Comparison of ENCODE assay signal across 9 cellular contexts in genomic region chr9:129415031-129415953, GRCh38.
DNase-seq lines count a peak whose midpoint lies in the region; ATAC-seq and TF ChIP-seq lines count a peak whose summit lies in the region.
"Had no signal": no experiment of that assay in that cellular context is flagged by ENCODE, and none has a peak within 500 bp of the region (broad histone marks: within the 10 kb centered on the region; RNA-seq: fewer than 3 reads in every experiment).

No MANE protein-coding gene starts in this region.

- H3K36me3 Mint-ChIP-seq in stimulated activated naive B cell treated with anti-CD40 and anti-IgM and Interleukin-4, amounts not matched to agents 10 μg/mL and 1 μg/mL and 100 μg/mL, for 72 hours, result peaks cover 3 to 6% of the 10 kb centered on the region in 2 donors

- DNase-seq in ascending aorta (ENCODE audit: low spot score in 2 of 2) (no peak), lower lobe of right lung (no peak), NCI-H146 (lab: John Stamatoyannopoulos, UW) (no peak), T-helper 1 cell (no peak)
- no peak for DNase-seq in stimulated activated naive B cell treated with anti-CD40 and anti-IgM and Interleukin-4, amounts not matched to agents 10 μg/mL and 1 μg/mL and 100 μg/mL, for 72 hours
- DNase-seq: PC-3 had no signal

- peak overlapping the region; percentile 98 for H3K27ac Mint-ChIP-seq in stimulated activated naive B cell treated with anti-CD40 and anti-IgM and Interleukin-4, amounts not matched to agents 10 μg/mL and 1 μg/mL and 100 μg/mL, for 72 hours

- H3K9me3 Mint-ChIP-seq in stimulated activated naive B cell treated with anti-CD40 and anti-IgM and Interleukin-4, amounts not matched to agents 10 μg/mL and 1 μg/mL and 100 μg/mL, for 72 hours, result peaks cover 5 to 6% of the 10 kb centered on the region in 2 donors

- no peak overlapping the region for H3K4me3 ChIP-seq in HUES48 (ENCODE audit: low read depth, low read length)
- H3K4me3 ChIP-seq in ascending aorta, result no peak overlapping the region
- no peak overlapping the region for H3K4me3 ChIP-seq in lower lobe of right lung

- no peaks in the 10 kb centered on the region for H3K9me3 ChIP-seq in HUES48 (ENCODE audit: control insufficient read depth, insufficient read depth, low read length)
- no peaks in the 10 kb centered on the region for H3K9me3 ChIP-seq in ascending aorta
- no peaks in the 10 kb centered on the region for H3K9me3 ChIP-seq in lower lobe of right lung

- H3K27me3 ChIP-seq in HUES48 (ENCODE audit: control insufficient read depth, insufficient read depth, low read length) (no peaks in the 10 kb centered on the region), ascending aorta (no peaks in the 10 kb centered on the region), lower lobe of right lung (ENCODE audit: low read depth) (no peaks in the 10 kb centered on the region)

- TF ChIP-seq POLR2A in GM18505 (IDR thresholded peaks at IDR 0.05; ENCODE audit: borderline replicate concordance, extremely low read depth, insufficient read depth, insufficient read length), result no peak

- H3K27ac ChIP-seq in HUES48 (ENCODE audit: low read depth, low read length), result peak overlapping the region; percentile 98
- H3K27ac ChIP-seq in ascending aorta, result peak overlapping the region; percentile 99 to 100
- peak overlapping the region; percentile 99 for H3K27ac ChIP-seq in lower lobe of right lung

- H3K9ac ChIP-seq in HUES48 (ENCODE audit: low read depth, low read length), result no peak overlapping the region

- TF ChIP-seq CTCF in ascending aorta (IDR thresholded peaks at IDR 0.05) (no peak), lower lobe of right lung (IDR thresholded peaks at IDR 0.05) (no peak)

- H3K4me1 ChIP-seq in HUES48 (ENCODE audit: control insufficient read depth, insufficient read depth, low read length), result peaks cover 21% of the 10 kb centered on the region
- peaks cover 12 to 24% of the 10 kb centered on the region in 2 donors for H3K4me1 ChIP-seq in ascending aorta
- H3K4me1 ChIP-seq in lower lobe of right lung, result peaks cover 32% of the 10 kb centered on the region

- intact Hi-C loops in ascending aorta (cut with DNase I) (no loop called here), lower lobe of right lung (cut with DNase I) (no loop called here)

- no peak overlapping the region for H3K4me3 Mint-ChIP-seq in stimulated activated naive B cell treated with anti-CD40 and anti-IgM and Interleukin-4, amounts not matched to agents 10 μg/mL and 1 μg/mL and 100 μg/mL, for 72 hours

- H3K36me3 ChIP-seq in HUES48 (ENCODE audit: control insufficient read depth, insufficient read depth, low read length) (no peaks in the 10 kb centered on the region), ascending aorta (no peaks in the 10 kb centered on the region), lower lobe of right lung (no peaks in the 10 kb centered on the region)

- H3K27me3 Mint-ChIP-seq in stimulated activated naive B cell treated with anti-CD40 and anti-IgM and Interleukin-4, amounts not matched to agents 10 μg/mL and 1 μg/mL and 100 μg/mL, for 72 hours, result no peaks in the 10 kb centered on the region

- ATAC-seq in lower lobe of right lung, result no peak
- ATAC-seq in stimulated activated naive B cell treated with anti-CD40 and anti-IgM and Interleukin-4, amounts not matched to agents 10 μg/mL and 1 μg/mL and 100 μg/mL, for 72 hours (replicated peaks), result no peak
- no peak for ATAC-seq in HG02610 (IDR thresholded peaks at IDR 0.05; ENCODE audit: unreplicated experiment)
- ATAC-seq in GM18505 (IDR thresholded peaks at IDR 0.05; ENCODE audit: unreplicated experiment), result no peak

- peaks cover 15 to 35% of the 10 kb centered on the region in 2 donors for H3K4me1 Mint-ChIP-seq in stimulated activated naive B cell treated with anti-CD40 and anti-IgM and Interleukin-4, amounts not matched to agents 10 μg/mL and 1 μg/mL and 100 μg/mL, for 72 hours
